ENCODE assay signal across 1 cellular context in genomic region chr3:49373563-49373962, GRCh38.
TF ChIP-seq lines count a peak whose summit lies in the region.

No MANE protein-coding gene starts in this region.

TF ChIP-seq in HCT116, 20 proteins besides CTCF, POLR2A, EP300 and RAD21:
- TF ChIP-seq EZH2phosphoT487 (IDR thresholded peaks at IDR 0.05; ENCODE audit: borderline replicate concordance) (no peak), YY1 (IDR thresholded peaks at IDR 0.05; ENCODE audit: extremely low read depth, insufficient replicate concordance, low read depth, low read length) (no peak), SIN3A (IDR thresholded peaks at IDR 0.05; ENCODE audit: low read depth) (no peak), SP1 (IDR thresholded peaks at IDR 0.05; ENCODE audit: low read depth) (no peak), ZBTB33 (IDR thresholded peaks at IDR 0.05; ENCODE audit: extremely low read depth, insufficient replicate concordance, low read length) (no peak), ZNF274 (IDR thresholded peaks at IDR 0.05; ENCODE audit: low read depth, low read length) (no peak), EZH2 (IDR thresholded peaks at IDR 0.05) (no peak), JUND (IDR thresholded peaks at IDR 0.05) (no peak)
